2 cellular contexts compared by ENCODE assay signal in the genomic region with DNA sequence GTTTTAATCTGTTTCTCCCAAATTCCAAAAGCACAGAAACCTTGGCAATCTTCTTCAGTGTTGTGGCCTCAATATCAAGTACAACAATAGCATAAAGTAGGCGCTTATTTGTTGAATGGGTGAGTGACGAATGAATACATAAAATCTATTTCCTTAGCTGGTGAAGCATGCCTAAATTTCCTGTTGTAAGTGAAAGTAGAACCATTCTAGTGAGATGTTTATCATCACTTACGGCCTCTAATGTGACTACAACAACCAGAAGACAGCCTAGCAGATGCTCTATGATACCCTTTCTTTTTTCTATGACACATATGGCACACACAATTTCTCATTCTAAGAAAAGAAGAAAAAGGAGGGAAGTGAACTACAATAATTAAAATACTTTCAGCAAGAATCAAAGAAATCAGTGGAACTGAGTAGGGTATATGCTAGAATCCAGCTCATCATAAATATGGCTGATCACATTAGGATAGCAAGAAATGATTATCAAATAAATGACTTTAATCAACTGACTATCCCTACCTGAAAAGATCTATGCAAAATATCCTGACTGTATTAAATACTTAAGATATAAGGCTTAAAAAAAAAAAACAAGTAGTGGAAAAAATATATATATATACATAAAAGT.
A peak's percentile ranks its signal among the peaks of the same experiment; 100 is the strongest.
TF ChIP-seq lines count a peak whose summit lies in the region.

No MANE protein-coding gene starts in this region.

TF ChIP-seq in SK-N-SH, 30 proteins besides CTCF, POLR2A, EP300 and RAD21 (continued from another document):
- TF ChIP-seq GATA2 (CRISPR knock-in tag; IDR thresholded peaks at IDR 0.05) (peak; percentile 32; the same call in 1 of the 2 replicates), YY1 (IDR thresholded peaks at IDR 0.05; ENCODE audit: low read depth) (no peak)

TF ChIP-seq in SK-N-SH treated with all-trans-retinoic acid at 6 μM for 48 hours, 23 proteins besides CTCF, POLR2A, EP300 and RAD21 (continued from another document):
- TF ChIP-seq BACH2 (CRISPR knock-in tag; IDR thresholded peaks at IDR 0.05; ENCODE audit: borderline replicate concordance) (no peak), ZFP3 (CRISPR knock-in tag; IDR thresholded peaks at IDR 0.05) (no peak), TOX (CRISPR knock-in tag; IDR thresholded peaks at IDR 0.05; ENCODE audit: borderline replicate concordance) (no peak), ZNF565 (CRISPR knock-in tag; conservative IDR thresholded peaks at IDR 0.05; ENCODE audit: low read depth) (no peak), OSR1 (CRISPR knock-in tag; IDR thresholded peaks at IDR 0.05) (no peak), RARB (CRISPR knock-in tag; IDR thresholded peaks at IDR 0.05) (no peak), ZFP30 (CRISPR knock-in tag; IDR thresholded peaks at IDR 0.05) (no peak), ZNF8 (CRISPR knock-in tag; IDR thresholded peaks at IDR 0.05) (no peak), CSDC2 (CRISPR knock-in tag; IDR thresholded peaks at IDR 0.05) (no peak), SNAI2 (CRISPR knock-in tag; IDR thresholded peaks at IDR 0.05) (no peak), TCF4 (CRISPR knock-in tag; IDR thresholded peaks at IDR 0.05; ENCODE audit: borderline replicate concordance) (no peak)
- TF ChIP-seq, protein P1, sequence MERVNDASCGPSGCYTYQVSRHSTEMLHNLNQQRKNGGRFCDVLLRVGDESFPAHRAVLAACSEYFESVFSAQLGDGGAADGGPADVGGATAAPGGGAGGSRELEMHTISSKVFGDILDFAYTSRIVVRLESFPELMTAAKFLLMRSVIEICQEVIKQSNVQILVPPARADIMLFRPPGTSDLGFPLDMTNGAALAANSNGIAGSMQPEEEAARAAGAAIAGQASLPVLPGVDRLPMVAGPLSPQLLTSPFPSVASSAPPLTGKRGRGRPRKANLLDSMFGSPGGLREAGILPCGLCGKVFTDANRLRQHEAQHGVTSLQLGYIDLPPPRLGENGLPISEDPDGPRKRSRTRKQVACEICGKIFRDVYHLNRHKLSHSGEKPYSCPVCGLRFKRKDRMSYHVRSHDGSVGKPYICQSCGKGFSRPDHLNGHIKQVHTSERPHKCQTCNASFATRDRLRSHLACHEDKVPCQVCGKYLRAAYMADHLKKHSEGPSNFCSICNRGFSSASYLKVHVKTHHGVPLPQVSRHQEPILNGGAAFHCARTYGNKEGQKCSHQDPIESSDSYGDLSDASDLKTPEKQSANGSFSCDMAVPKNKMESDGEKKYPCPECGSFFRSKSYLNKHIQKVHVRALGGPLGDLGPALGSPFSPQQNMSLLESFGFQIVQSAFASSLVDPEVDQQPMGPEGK (CRISPR knock-in tag; IDR thresholded peaks at IDR 0.05; ENCODE audit: borderline replicate concordance) = no peak
- TF ChIP-seq, protein P2, sequence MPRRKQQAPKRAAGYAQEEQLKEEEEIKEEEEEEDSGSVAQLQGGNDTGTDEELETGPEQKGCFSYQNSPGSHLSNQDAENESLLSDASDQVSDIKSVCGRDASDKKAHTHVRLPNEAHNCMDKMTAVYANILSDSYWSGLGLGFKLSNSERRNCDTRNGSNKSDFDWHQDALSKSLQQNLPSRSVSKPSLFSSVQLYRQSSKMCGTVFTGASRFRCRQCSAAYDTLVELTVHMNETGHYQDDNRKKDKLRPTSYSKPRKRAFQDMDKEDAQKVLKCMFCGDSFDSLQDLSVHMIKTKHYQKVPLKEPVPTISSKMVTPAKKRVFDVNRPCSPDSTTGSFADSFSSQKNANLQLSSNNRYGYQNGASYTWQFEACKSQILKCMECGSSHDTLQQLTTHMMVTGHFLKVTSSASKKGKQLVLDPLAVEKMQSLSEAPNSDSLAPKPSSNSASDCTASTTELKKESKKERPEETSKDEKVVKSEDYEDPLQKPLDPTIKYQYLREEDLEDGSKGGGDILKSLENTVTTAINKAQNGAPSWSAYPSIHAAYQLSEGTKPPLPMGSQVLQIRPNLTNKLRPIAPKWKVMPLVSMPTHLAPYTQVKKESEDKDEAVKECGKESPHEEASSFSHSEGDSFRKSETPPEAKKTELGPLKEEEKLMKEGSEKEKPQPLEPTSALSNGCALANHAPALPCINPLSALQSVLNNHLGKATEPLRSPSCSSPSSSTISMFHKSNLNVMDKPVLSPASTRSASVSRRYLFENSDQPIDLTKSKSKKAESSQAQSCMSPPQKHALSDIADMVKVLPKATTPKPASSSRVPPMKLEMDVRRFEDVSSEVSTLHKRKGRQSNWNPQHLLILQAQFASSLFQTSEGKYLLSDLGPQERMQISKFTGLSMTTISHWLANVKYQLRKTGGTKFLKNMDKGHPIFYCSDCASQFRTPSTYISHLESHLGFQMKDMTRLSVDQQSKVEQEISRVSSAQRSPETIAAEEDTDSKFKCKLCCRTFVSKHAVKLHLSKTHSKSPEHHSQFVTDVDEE (CRISPR knock-in tag; IDR thresholded peaks at IDR 0.05) = no peak
